Comparison of ENCODE assay signal across 18 cellular contexts in genomic region chr13:110369400-110369799, GRCh38.
DNase-seq lines count a peak whose midpoint lies in the region; FAIRE-seq and TF ChIP-seq lines count a peak whose summit lies in the region.
"Had no signal": no experiment of that assay in that cellular context is flagged by ENCODE, and none has a peak within 500 bp of the region (broad histone marks: within the 10 kb centered on the region; RNA-seq: fewer than 3 reads in every experiment).

No MANE protein-coding gene starts in this region.

- peak overlapping the region; percentile 14 for H3K27ac Mint-ChIP-seq in astrocyte (ENCODE audit: unreplicated experiment)

- no peak overlapping the region for H3K4me2 ChIP-seq in astrocyte (ENCODE audit: low read length)
- no peak overlapping the region for H3K4me2 ChIP-seq in keratinocyte (ENCODE audit: control insufficient read depth, extremely low read depth, insufficient read depth, low read depth, low read length)

- intact Hi-C loops in esophagus squamous epithelium (cut with DNase I), result no loop called here

- TF ChIP-seq CTCF in astrocyte (IDR thresholded peaks at IDR 0.05; ENCODE audit: insufficient read depth, low read depth, low read length) (no peak), keratinocyte (optimal IDR thresholded peaks at IDR 0.05 in 1 of 3, IDR thresholded peaks at IDR 0.05 in 1 of 3, conservative IDR thresholded peaks at IDR 0.05 in 1 of 3; ENCODE audit: extremely low read depth in 1 of 3, insufficient read depth in 2 of 3, low read length in 3 of 3) (peak in 1 of 3 experiments; percentile 1), esophagus squamous epithelium (IDR thresholded peaks at IDR 0.05) (no peak)

- DNase-seq in HT-29 (ENCODE audit: low spot score), result peak; percentile 19
- no peak for DNase-seq in astrocyte (ENCODE audit: low read depth)
- no peak for DNase-seq in keratinocyte (ENCODE audit: low read depth, low spot score)
- DNase-seq in NCI-H1092 treated with DMSO at 0.1 percent for 48 hours (lab: John Stamatoyannopoulos, UW), result no peak
- DNase-seq in HUDEP-2 (lab: John Stamatoyannopoulos, UW; ENCODE audit: unreplicated experiment in 76 of 76), result no peak
- no peak for DNase-seq in esophagus squamous epithelium (lab: John Stamatoyannopoulos, UW)
- DNase-seq: C1 segment of cervical spinal cord, DMS 273 treated with DMSO at 0.1 percent for 48 hours, GDM1, GM23248, NCI-H1417 treated with DMSO at 0.1 percent for 48 hours, NCI-H1930, NCI-H2171 treated with DMSO at 0.1 percent for 48 hours, NCI-H748 treated with DMSO at 0.1 percent for 48 hours, OCI-M1, SHP77 treated with DMSO at 0.1 percent for 48 hours had no signal

- H3K9me1 ChIP-seq in keratinocyte (ENCODE audit: control insufficient read depth, extremely low read depth, insufficient read depth, low read length), result no peaks in the 10 kb centered on the region

- no peaks in the 10 kb centered on the region for H3K27me3 Mint-ChIP-seq in astrocyte (ENCODE audit: low read depth, unreplicated experiment)

- H3K36me3 ChIP-seq in astrocyte (ENCODE audit: insufficient read depth, low read length) (peaks cover 20% of the 10 kb centered on the region), keratinocyte (ENCODE audit: control insufficient read depth in 2 of 2, extremely low read depth in 1 of 2, insufficient read depth in 2 of 2, low read length in 2 of 2) (no peaks in the 10 kb centered on the region), subcutaneous abdominal adipose tissue (ENCODE audit: control insufficient read depth in 5 of 5, insufficient read depth in 5 of 5, low read length in 5 of 5) (peaks cover 0 to 22% (median 6%) of the 10 kb centered on the region in 5 donors), esophagus squamous epithelium (no peaks in the 10 kb centered on the region)

- dilution Hi-C loops in keratinocyte (cut with MboI; ENCODE audit: extremely low pct_ligation_motif_present, low sequenced_read_pairs), result no loop called here

- H3K9ac ChIP-seq in astrocyte (ENCODE audit: low read length) (no peak overlapping the region), keratinocyte (ENCODE audit: control insufficient read depth, extremely low read depth, insufficient read depth, low read length) (no peak overlapping the region), subcutaneous abdominal adipose tissue (ENCODE audit: low read length in 5 of 5) (no peak overlapping the region)
- H3K9ac ChIP-seq: GM23248 had no signal

- H4K20me1 ChIP-seq in astrocyte (ENCODE audit: insufficient read depth, low read length), result no peaks in the 10 kb centered on the region
- H4K20me1 ChIP-seq in keratinocyte (ENCODE audit: control insufficient read depth, extremely low read depth, insufficient read depth, low read length), result no peaks in the 10 kb centered on the region

- H3K4me3 ChIP-seq in astrocyte (ENCODE audit: insufficient read depth, low read depth, low read length), result no peak overlapping the region
- H3K4me3 ChIP-seq in keratinocyte (ENCODE audit: control insufficient read depth in 2 of 3, extremely low read depth in 1 of 3, insufficient read depth in 2 of 3, low read depth in 1 of 3, low read length in 3 of 3), result no peak overlapping the region
- no peak overlapping the region for H3K4me3 ChIP-seq in subcutaneous abdominal adipose tissue (ENCODE audit: low read depth in 1 of 5, low read length in 5 of 5)
- no peak overlapping the region for H3K4me3 ChIP-seq in esophagus squamous epithelium
- H3K4me3 ChIP-seq: GM12878, GM23248 had no signal

- H3K27ac ChIP-seq in astrocyte (ENCODE audit: low read depth, low read length) (no peak overlapping the region), keratinocyte (ENCODE audit: control insufficient read depth, insufficient read depth, low read length) (no peak overlapping the region), subcutaneous abdominal adipose tissue (ENCODE audit: low read depth, low read length) (peak overlapping the region; percentile 97), esophagus squamous epithelium (no peak overlapping the region)
- H3K27ac ChIP-seq: GM23248 had no signal

- H3K27me3 ChIP-seq in astrocyte (ENCODE audit: insufficient read depth, low read length) (no peaks in the 10 kb centered on the region), keratinocyte (ENCODE audit: control insufficient read depth, extremely low read depth, insufficient read depth, low read length) (no peaks in the 10 kb centered on the region), subcutaneous abdominal adipose tissue (ENCODE audit: control insufficient read depth in 5 of 5, insufficient read depth in 4 of 5, low read length in 5 of 5) (no peaks in the 10 kb centered on the region), esophagus squamous epithelium (no peaks in the 10 kb centered on the region)

- H3K9me3 ChIP-seq in astrocyte (ENCODE audit: insufficient read depth, low read depth, low read length) (no peaks in the 10 kb centered on the region), keratinocyte (ENCODE audit: control insufficient read depth, low read depth, low read length) (no peaks in the 10 kb centered on the region), subcutaneous abdominal adipose tissue (ENCODE audit: control insufficient read depth in 5 of 5, low read length in 5 of 5) (no peaks in the 10 kb centered on the region), esophagus squamous epithelium (no peaks in the 10 kb centered on the region)

- H3K4me1 ChIP-seq in astrocyte (ENCODE audit: insufficient read depth, low read length) (peaks cover 32% of the 10 kb centered on the region), keratinocyte (ENCODE audit: control insufficient read depth, extremely low read depth, insufficient read depth, low read length) (no peaks in the 10 kb centered on the region), subcutaneous abdominal adipose tissue (ENCODE audit: control insufficient read depth in 5 of 5, insufficient read depth in 5 of 5, low read length in 5 of 5) (peaks cover 0 to 31% (median 24%) of the 10 kb centered on the region in 5 donors), esophagus squamous epithelium (peaks cover 5 to 36% (median 5%) of the 10 kb centered on the region in 3 donors)

- peaks cover 63% of the 10 kb centered on the region for H3K4me1 Mint-ChIP-seq in astrocyte (ENCODE audit: low read depth, unreplicated experiment)

- WGBS in esophagus squamous epithelium, 2 donors, result 92 to 95% methylated on average over 5 of the region's 5 CpGs

- H3K79me2 ChIP-seq in astrocyte (ENCODE audit: insufficient read depth, low read length) (peaks cover 63% of the 10 kb centered on the region), keratinocyte (ENCODE audit: control insufficient read depth, insufficient read depth, low read length) (no peaks in the 10 kb centered on the region)

- H3K36me3 Mint-ChIP-seq in astrocyte (ENCODE audit: low read depth, unreplicated experiment), result peaks cover 19% of the 10 kb centered on the region

- no peak overlapping the region for H2AFZ ChIP-seq in astrocyte (ENCODE audit: low read depth, low read length)
- no peak overlapping the region for H2AFZ ChIP-seq in keratinocyte (ENCODE audit: control insufficient read depth, low read length)
- H2AFZ ChIP-seq: GM23248 had no signal

- H3K9me3 Mint-ChIP-seq in astrocyte (ENCODE audit: unreplicated experiment), result no peaks in the 10 kb centered on the region

- no peak for TF ChIP-seq POLR2A in esophagus squamous epithelium (IDR thresholded peaks at IDR 0.05)

- FAIRE-seq in astrocyte (lab: Jason Lieb, UNC) (no peak), keratinocyte (lab: Jason Lieb, UNC) (peak; percentile 26)
- FAIRE-seq: GM12878 had no signal

- peak overlapping the region; percentile 21 for H3K4me3 Mint-ChIP-seq in astrocyte (ENCODE audit: unreplicated experiment)
